Comparison of ENCODE assay signal across 21 cellular contexts in the genomic region with DNA sequence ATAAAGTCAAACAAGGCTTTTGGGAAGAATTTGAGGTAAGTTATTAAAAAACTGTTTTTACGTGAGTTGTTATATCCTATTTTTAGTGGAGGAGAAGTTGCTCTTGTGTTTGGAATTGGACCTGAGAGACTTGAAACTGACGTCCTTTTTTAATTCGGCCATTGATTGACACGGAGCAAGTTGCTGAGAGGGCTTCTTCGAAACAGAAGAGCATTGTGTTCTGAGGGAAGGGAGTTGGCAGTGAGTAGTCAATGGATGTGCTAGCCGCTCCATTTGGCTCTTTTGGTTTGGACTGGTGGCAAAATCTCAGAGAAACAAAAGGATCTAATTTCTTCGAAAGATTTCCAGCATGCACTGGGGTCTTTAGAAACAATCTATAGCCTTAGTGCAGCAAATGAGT. TPM values are rescaled to one million over a fixed set of nuclear protein-coding genes. Genes with fewer than 3 reads are reported as not detected.
DNase-seq lines count a peak whose midpoint lies in the region; ATAC-seq and TF ChIP-seq lines count a peak whose summit lies in the region.
"Had no signal": no experiment of that assay in that cellular context is flagged by ENCODE, and none has a peak within 500 bp of the region (broad histone marks: within the 10 kb centered on the region; RNA-seq: fewer than 3 reads in every experiment).

No MANE protein-coding gene starts in this region.

- intact Hi-C loops in right lobe of liver (cut with DNase I) = no loop called here

- ATAC-seq in HG02885 (IDR thresholded peaks at IDR 0.05; ENCODE audit: poor library complexity, unreplicated experiment) = no peak
- ATAC-seq in HG03039 (IDR thresholded peaks at IDR 0.05; ENCODE audit: unreplicated experiment) = no peak
- no peak for ATAC-seq in right lobe of liver
- ATAC-seq: Panc1 had no signal

- WGBS in right lobe of liver (ENCODE audit: insufficient coverage, low coverage, low lambda C conversion rate, missing lambda C conversion rate) = 93% methylated on average over 7 of the region's 7 CpGs

- H3K4me3 ChIP-seq in right lobe of liver = no peak overlapping the region

- peaks cover 0 to 46% (median 23%) of the 10 kb centered on the region in 4 donors for H3K36me3 ChIP-seq in right lobe of liver

- no peak overlapping the region for H3K27ac ChIP-seq in right lobe of liver

- no peaks in the 10 kb centered on the region for H3K4me1 ChIP-seq in right lobe of liver

- no peak for TF ChIP-seq CTCF in right lobe of liver (IDR thresholded peaks at IDR 0.05)

- H3K9me3 ChIP-seq in right lobe of liver = no peaks in the 10 kb centered on the region

- TF ChIP-seq POLR2A in right lobe of liver (IDR thresholded peaks at IDR 0.05) = no peak

- DNase-seq in C1 segment of cervical spinal cord (lab: John Stamatoyannopoulos, UW) (peak in 8 of 14 donors; percentile 1 to 24 (median 10)), amygdala (lab: John Stamatoyannopoulos, UW) (peak in 31 of 56 donors; percentile 1 to 72 (median 19)), globus pallidus (ENCODE audit: low spot score) (peak; percentile 90), pons (ENCODE audit: low spot score) (peak; percentile 96), NCI-H1694 treated with DMSO at 0.1 percent for 48 hours (lab: John Stamatoyannopoulos, UW) (no peak), right lobe of liver (no peak)
- DNase-seq: AML-193; DMS53; GF-D8; KBM-7; NCI-H1092; NCI-H1436 treated with DMSO at 0.1 percent for 48 hours; NCI-H2029; NCI-H345; NCI-H524; NCI-H774; NK-92 treated with Interleukin-12 subunit alpha and Interleukin-12 subunit beta, amount 100 ng/mL, for 24 hours; SIG-M5 had no signal

- H3K27me3 ChIP-seq in right lobe of liver = no peaks in the 10 kb centered on the region

RNA-seq across cellular contexts. Expression of gene PTPN11, which starts 37.3 kb away (rescaled TPM):
- 10 to 100 TPM; 66.4 to 77.7 (median 68.6) TPM for total RNA-seq in right lobe of liver

RNA-seq across cellular contexts. Expression of gene RPL6, which starts 46.6 kb away (rescaled TPM):
- 100 to 1,000 TPM; 393 to 887 (median 470) TPM for total RNA-seq in right lobe of liver

Comparison
In these comparisons a context has a peak if more than half of its experiments do, and no peak if none do; other contexts are left out.
1. DNase-seq: peak in C1 segment of cervical spinal cord (8 of 14), amygdala (31 of 56), globus pallidus (single experiment) and pons (single experiment); none in NCI-H1694 treated with DMSO at 0.1 percent for 48 hours (single experiment) and right lobe of liver (0 of 3).